Comparison of ENCODE assay signal across 8 cellular contexts in genomic region chr4:49147143-49147542, GRCh38.
DNase-seq lines count a peak whose midpoint lies in the region; ATAC-seq, FAIRE-seq and TF ChIP-seq lines count a peak whose summit lies in the region.
"Not testable (repeated sequence)": the region's sequence is repeated elsewhere in the genome, so short reads cannot be mapped to it uniquely, and the experiment has no call there.

No MANE protein-coding gene starts in this region.

- CTCF ChIA-PET in GM12878 (lab: Yijun Ruan, JAX); HepG2 (lab: Yijun Ruan, JAX; ENCODE audit: low intra/inter-chr PET ratio, low total read pairs): not testable (repeated sequence)

- BruUV-seq in GM12878 (replicated peaks; lab: Mats Ljungman, UMichigan); HepG2 (replicated peaks; lab: Mats Ljungman, UMichigan): not testable (repeated sequence)

- H3K9me3 ChIP-seq in GM12878 (replicated peaks; ENCODE audit: control insufficient read depth, insufficient read depth, low read length) = not testable (repeated sequence)
- H3K9me3 ChIP-seq in HepG2 (ENCODE audit: low read length) = peaks cover 89% of the 10 kb centered on the region
- H3K9me3 ChIP-seq in upper lobe of right lung = peaks cover 12% of the 10 kb centered on the region

- in situ Hi-C loops in GM12878 (cut with MboI); HepG2 (cut with HindIII; ENCODE audit: extremely low pct_ligation_motif_present, low pct_unique_long_range_greater_than_20kb): not testable (repeated sequence)

- SMC1A ChIA-PET in GM12878 (lab: Charles Lee; ENCODE audit: uncharacterized antibody, unreplicated experiment) = not testable (repeated sequence)

- ATAC-seq in GM18520 (IDR thresholded peaks at IDR 0.05; ENCODE audit: unreplicated experiment) = peak; percentile 43
- peak; percentile 60 for ATAC-seq in GM19467 (IDR thresholded peaks at IDR 0.05; ENCODE audit: unreplicated experiment)
- peak; percentile 56 for ATAC-seq in HG02610 (IDR thresholded peaks at IDR 0.05; ENCODE audit: unreplicated experiment)
- ATAC-seq in HG03066 (IDR thresholded peaks at IDR 0.05; ENCODE audit: low read depth, unreplicated experiment) = peak; percentile 48
- peak; percentile 45 for ATAC-seq in HG03565 (IDR thresholded peaks at IDR 0.05; ENCODE audit: unreplicated experiment)
- ATAC-seq in GM12878 = peak; percentile 50; the same call in 2 of the 3 replicates
- peak; percentile 70 for ATAC-seq in HepG2
- peak; percentile 75 for ATAC-seq in upper lobe of right lung

- H3K36me3 ChIP-seq in GM12878 (ENCODE audit: control insufficient read depth in 2 of 2, insufficient read depth in 2 of 2, low read length in 1 of 2); HepG2 (replicated peaks in 1 of 2; ENCODE audit: control insufficient read depth in 1 of 2, insufficient read depth in 2 of 2, low read length in 2 of 2); upper lobe of right lung: not testable (repeated sequence)

- POLR2A ChIA-PET in GM12878 (lab: Charles Lee); HepG2 (lab: Yijun Ruan, JAX): not testable (repeated sequence)

- H2AFZ ChIP-seq in GM12878 (ENCODE audit: control insufficient read depth, low read depth, low read length); HepG2 (ENCODE audit: low read length): not testable (repeated sequence)

- RAD21 ChIA-PET in GM12878 (lab: Charles Lee; ENCODE audit: unreplicated experiment) = not testable (repeated sequence)

- H3K27me3 ChIP-seq in GM12878 (replicated peaks in 1 of 2; ENCODE audit: control insufficient read depth in 2 of 2, insufficient read depth in 2 of 2, low read length in 1 of 2); HepG2 (ENCODE audit: control insufficient read depth in 1 of 2, insufficient read depth in 2 of 2, low read length in 2 of 2); upper lobe of right lung: not testable (repeated sequence)

- not testable (repeated sequence) for H3K9ac ChIP-seq in GM12878 (ENCODE audit: control insufficient read depth, insufficient read depth, low read length); HepG2 (ENCODE audit: insufficient read depth, low read depth, low read length)

- not testable (repeated sequence) for H3K4me2 ChIP-seq in GM12878 (ENCODE audit: control insufficient read depth, insufficient read depth); HepG2 (ENCODE audit: low read depth, low read length)

- not testable (repeated sequence) for H4K20me1 ChIP-seq in GM12878 (ENCODE audit: control insufficient read depth, insufficient read depth); HepG2 (ENCODE audit: insufficient read depth, low read length)

- H3K4me1 ChIP-seq in GM12878 (ENCODE audit: control insufficient read depth, insufficient read depth, low read length); HepG2 (ENCODE audit: insufficient read depth, low read length); upper lobe of right lung: not testable (repeated sequence)

- intact Hi-C loops in GM12878 (cut with micrococcal nuclease; ENCODE audit: unreplicated experiment); HepG2 (cut with micrococcal nuclease; ENCODE audit: unreplicated experiment); upper lobe of right lung (cut with DNase I): not testable (repeated sequence)

- TF ChIP-seq CTCF in GM12878 (IDR thresholded peaks at IDR 0.05 in 2 of 3, conservative IDR thresholded peaks at IDR 0.05 in 1 of 3; ENCODE audit: control insufficient read depth in 2 of 3, extremely low read depth in 1 of 3, insufficient read depth in 1 of 3, low read depth in 3 of 3, low read length in 3 of 3); HepG2 (CRISPR knock-in tag; IDR thresholded peaks at IDR 0.05); upper lobe of right lung (IDR thresholded peaks at IDR 0.05): not testable (repeated sequence)

- TF ChIP-seq EP300 in GM12878 (IDR thresholded peaks at IDR 0.05; ENCODE audit: borderline replicate concordance in 1 of 2, control insufficient read depth in 1 of 2, low read depth in 2 of 2, low read length in 2 of 2); HepG2 (IDR thresholded peaks at IDR 0.05; ENCODE audit: low read depth in 2 of 2, low read length in 2 of 2); HepG2 (CRISPR knock-in tag; IDR thresholded peaks at IDR 0.05; ENCODE audit: borderline replicate concordance): not testable (repeated sequence)

- FAIRE-seq in GM12878 (lab: Jason Lieb, UNC); HepG2 (lab: Jason Lieb, UNC): not testable (repeated sequence)

- not testable (repeated sequence) for H3K4me3 ChIP-seq in GM12878; HepG2 (replicated peaks in 1 of 3; ENCODE audit: insufficient read depth in 1 of 3, low read depth in 2 of 3, low read length in 3 of 3); upper lobe of right lung

- TF ChIP-seq RAD21 in GM12878 (IDR thresholded peaks at IDR 0.05; ENCODE audit: insufficient read depth, low read depth, low read length); HepG2 (CRISPR knock-in tag; IDR thresholded peaks at IDR 0.05): not testable (repeated sequence)

- not testable (repeated sequence) for TF ChIP-seq POLR2A in GM12878 (IDR thresholded peaks at IDR 0.05; ENCODE audit: low read depth, low read length); HepG2 (IDR thresholded peaks at IDR 0.05; ENCODE audit: insufficient read depth in 1 of 2, low read depth in 2 of 2, low read length in 2 of 2)

- WGBS in GM12878 (ENCODE audit: insufficient coverage, insufficient replicate concordance, low lambda C conversion rate, missing lambda C conversion rate) = 26% methylated on average over 7 of the region's 7 CpGs
- WGBS in HepG2 (ENCODE audit: low lambda C conversion rate) = 5% methylated on average over 7 of the region's 7 CpGs

- not testable (repeated sequence) for DNase-seq in GM12878 (ENCODE audit: low read depth, low spot score); HepG2 (ENCODE audit: low spot score); upper lobe of right lung

- H3K79me2 ChIP-seq in GM12878 (ENCODE audit: control insufficient read depth, insufficient read depth, low read length); HepG2 (ENCODE audit: insufficient read depth, low read length): not testable (repeated sequence)

- H3K27ac ChIP-seq in GM12878 (ENCODE audit: control insufficient read depth, insufficient read depth); HepG2 (ENCODE audit: extremely low read length, insufficient read depth, low read length); upper lobe of right lung: not testable (repeated sequence)
